In the genomic region with DNA sequence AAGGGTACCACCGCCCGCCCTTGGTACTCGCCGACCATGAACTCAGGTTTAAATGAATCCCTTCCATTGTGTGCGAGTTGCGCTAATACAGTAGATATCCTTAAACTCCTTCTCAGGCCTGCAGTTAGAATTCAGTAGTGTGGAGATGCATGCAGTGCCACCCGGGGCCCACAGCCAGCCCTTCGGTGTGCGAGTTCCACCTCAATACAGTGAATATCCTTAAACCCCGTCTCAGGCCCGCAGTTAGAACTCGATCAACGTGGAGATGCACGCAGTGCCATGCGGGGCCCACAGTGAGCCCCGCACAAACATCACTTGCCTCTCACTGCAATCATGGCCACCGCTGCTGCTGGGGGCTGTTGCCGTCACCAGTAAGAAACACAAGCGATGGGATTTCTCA, we compare ENCODE assay signal across 23 cellular contexts.
"Had no signal": no experiment of that assay in that cellular context is flagged by ENCODE, and none has a peak within 500 bp of the region (broad histone marks: within the 10 kb centered on the region; RNA-seq: fewer than 3 reads in every experiment).

No MANE protein-coding gene starts in this region.

- H2AFZ ChIP-seq: parathyroid adenoma had no signal

- H3K27ac Mint-ChIP-seq: activated naive CD4-positive, alpha-beta T cell treated with anti-CD3 and anti-CD28 coated beads for 36 hours; activated naive CD8-positive, alpha-beta T cell treated with anti-CD3 and anti-CD28 coated beads for 36 hours; activated T-cell treated with anti-CD3 and anti-CD28 coated beads, Interleukin-2, amount 50 U/mL, for 72 hours; nephron progenitor cell; stimulated activated naive CD8-positive, alpha-beta T cell treated with anti-CD3 and anti-CD28 coated beads, Interleukin-15, Interleukin-2, amounts not matched to agents 100 ng/mL and 50 ng/mL, for 24 hours had no signal

- H3K27me3 Mint-ChIP-seq: activated naive CD8-positive, alpha-beta T cell treated with anti-CD3 and anti-CD28 coated beads for 36 hours; stimulated activated naive CD8-positive, alpha-beta T cell treated with anti-CD3 and anti-CD28 coated beads, Interleukin-15, Interleukin-2, amounts not matched to agents 100 ng/mL and 50 ng/mL, for 24 hours had no signal

- H3K27ac ChIP-seq: gastroesophageal sphincter, parathyroid adenoma, right atrium auricular region, thoracic aorta, vagina had no signal

- H3K4me3 ChIP-seq: gastroesophageal sphincter, right atrium auricular region, thoracic aorta, vagina had no signal

- ATAC-seq: activated T-cell treated with anti-CD3 and anti-CD28 coated beads, Interleukin-2, amount 50 U/mL, for 72 hours; gastroesophageal sphincter had no signal

- H3K9ac ChIP-seq: parathyroid adenoma had no signal

- H3K9me3 Mint-ChIP-seq: activated naive CD4-positive, alpha-beta T cell treated with anti-CD3 and anti-CD28 coated beads for 36 hours; activated naive CD8-positive, alpha-beta T cell treated with anti-CD3 and anti-CD28 coated beads for 36 hours; activated T-cell treated with anti-CD3 and anti-CD28 coated beads, Interleukin-2, amount 50 U/mL, for 72 hours; nephron progenitor cell; stimulated activated naive CD8-positive, alpha-beta T cell treated with anti-CD3 and anti-CD28 coated beads, Interleukin-15, Interleukin-2, amounts not matched to agents 100 ng/mL and 50 ng/mL, for 24 hours had no signal

- H3K79me2 ChIP-seq: parathyroid adenoma had no signal

- H3K27me3 ChIP-seq: gastroesophageal sphincter, right atrium auricular region, vagina had no signal

- DNase-seq: activated CD4-positive, alpha-beta T cell treated with anti-CD3 and anti-CD28 coated beads for 4 hours; activated CD4-positive, alpha-beta T cell treated with anti-CD3 and anti-CD28 coated beads, Interleukin-2, amount 50 U/mL, for 4 hours; activated naive CD4-positive, alpha-beta T cell treated with anti-CD3 and anti-CD28 coated beads for 36 hours; activated naive CD8-positive, alpha-beta T cell treated with anti-CD3 and anti-CD28 coated beads for 36 hours; activated T-cell treated with anti-CD3 and anti-CD28 coated beads for 4 hours; activated T-cell treated with anti-CD3 and anti-CD28 coated beads, Interleukin-2, amount 50 U/mL, for 72 hours; amniotic stem cell; caudate nucleus; head of caudate nucleus; hypothalamus; immature natural killer cell; mammary epithelial cell; nephron progenitor cell; nucleus accumbens; stimulated activated CD4-positive, alpha-beta T cell treated with anti-CD3 and anti-CD28 coated beads, Interleukin-2, amount 100 ng/mL, for 48 hours; trophoblast cell had no signal

- FAIRE-seq: endothelial cell of umbilical vein had no signal

- H3K4me1 ChIP-seq: gastroesophageal sphincter, parathyroid adenoma, right atrium auricular region, vagina had no signal

- H3K4me3 Mint-ChIP-seq: activated naive CD4-positive, alpha-beta T cell treated with anti-CD3 and anti-CD28 coated beads for 36 hours; activated naive CD8-positive, alpha-beta T cell treated with anti-CD3 and anti-CD28 coated beads for 36 hours; activated T-cell treated with anti-CD3 and anti-CD28 coated beads, Interleukin-2, amount 50 U/mL, for 72 hours; nephron progenitor cell; stimulated activated naive CD8-positive, alpha-beta T cell treated with anti-CD3 and anti-CD28 coated beads, Interleukin-15, Interleukin-2, amounts not matched to agents 100 ng/mL and 50 ng/mL, for 24 hours had no signal

- H3K36me3 ChIP-seq: thoracic aorta, vagina had no signal

- H3K9me3 ChIP-seq: gastroesophageal sphincter, right atrium auricular region, thoracic aorta, vagina had no signal
